Comparison of ENCODE assay signal across 19 cellular contexts in genomic region chr6:28983838-28984237, GRCh38. TPM values are rescaled to one million over a fixed set of nuclear protein-coding genes. Genes with fewer than 3 reads are reported as not detected.
DNase-seq lines count a peak whose midpoint lies in the region; ATAC-seq and TF ChIP-seq lines count a peak whose summit lies in the region.
"Had no signal": no experiment of that assay in that cellular context is flagged by ENCODE, and none has a peak within 500 bp of the region (broad histone marks: within the 10 kb centered on the region; RNA-seq: fewer than 3 reads in every experiment).

No MANE protein-coding gene starts in this region.

- H3K4me3 Mint-ChIP-seq in activated naive CD4-positive, alpha-beta T cell treated with anti-CD3 and anti-CD28 coated beads, Interleukin-2, amount 50 U/mL, for 24 hours = peak overlapping the region; percentile 42
- H3K4me3 Mint-ChIP-seq in type B pancreatic cell = peak overlapping the region; percentile 92

- H3K27ac Mint-ChIP-seq in activated naive CD4-positive, alpha-beta T cell treated with anti-CD3 and anti-CD28 coated beads, Interleukin-2, amount 50 U/mL, for 24 hours = peak overlapping the region; percentile 72
- H3K27ac Mint-ChIP-seq in activated naive CD4-positive, alpha-beta T cell treated with anti-CD3 and anti-CD28 coated beads, Interleukin-2, amount 50 U/mL, for 72 hours = no peak overlapping the region
- H3K27ac Mint-ChIP-seq in type B pancreatic cell = peak overlapping the region; percentile 94
- H3K27ac Mint-ChIP-seq: activated CD8-positive, alpha-beta memory T cell treated with anti-CD3 and anti-CD28 coated beads, Interleukin-2, amount 10 ng/mL, durations not matched to agents 7 days and 5 days had no signal

- H3K36me3 Mint-ChIP-seq in activated naive CD4-positive, alpha-beta T cell treated with anti-CD3 and anti-CD28 coated beads, Interleukin-2, amount 50 U/mL, for 24 hours = peaks cover 4% of the 10 kb centered on the region
- peaks cover 0 to 9% of the 10 kb centered on the region in 2 donors for H3K36me3 Mint-ChIP-seq in activated naive CD4-positive, alpha-beta T cell treated with anti-CD3 and anti-CD28 coated beads, Interleukin-2, amount 50 U/mL, for 72 hours
- H3K36me3 Mint-ChIP-seq in type B pancreatic cell = peaks cover 19% of the 10 kb centered on the region

- no peak for TF ChIP-seq EP300 in transverse colon (IDR thresholded peaks at IDR 0.05; ENCODE audit: low read depth)
- no peak for TF ChIP-seq EP300 in suprapubic skin (IDR thresholded peaks at IDR 0.05)

- CTCF ChIA-PET in Panc1 (lab: Charles Lee) = interaction anchor here (0.6 to 0.7 kb wide), 3 partner anchors 26 to 321 kb away, joined by 8 to 13 read pairs (median 8); partner anchors contain the start of gene TRIM27

- H3K27me3 Mint-ChIP-seq in activated naive CD4-positive, alpha-beta T cell treated with anti-CD3 and anti-CD28 coated beads, Interleukin-2, amount 50 U/mL, for 24 hours = peaks cover 13% of the 10 kb centered on the region
- H3K27me3 Mint-ChIP-seq in type B pancreatic cell = peaks cover 20% of the 10 kb centered on the region

- POLR2A ChIA-PET in Panc1 (lab: Charles Lee) = no interaction called here

- TF ChIP-seq CTCF in Panc1 (IDR thresholded peaks at IDR 0.05) = no peak
- no peak for TF ChIP-seq CTCF in type B pancreatic cell (conservative IDR thresholded peaks at IDR 0.05)
- no peak for TF ChIP-seq CTCF in transverse colon (IDR thresholded peaks at IDR 0.05)
- no peak for TF ChIP-seq CTCF in suprapubic skin (IDR thresholded peaks at IDR 0.05)

- no peak for ATAC-seq in activated naive CD4-positive, alpha-beta T cell treated with anti-CD3 and anti-CD28 coated beads, Interleukin-2, amount 50 U/mL, for 72 hours
- ATAC-seq in Panc1 = no peak
- ATAC-seq: activated CD8-positive, alpha-beta memory T cell treated with anti-CD3 and anti-CD28 coated beads, Interleukin-2, amount 10 ng/mL, durations not matched to agents 7 days and 5 days; left lobe of liver; upper lobe of right lung had no signal

- intact Hi-C loops in Panc1 (cut with micrococcal nuclease; ENCODE audit: unreplicated experiment) (loop anchor here (2.0 to 10.0 kb wide), 3 partner anchors 43 to 147 kb away; no protein-coding TSS in a partner anchor), transverse colon (cut with DNase I; ENCODE audit: low total_unique reads) (loop anchor here (5.0 to 10.0 kb wide), 2 partner anchors 42 to 1799 kb away; no protein-coding TSS in a partner anchor)

- H3K27me3 ChIP-seq in Panc1 (ENCODE audit: control insufficient read depth, insufficient read depth, low read length) = no peaks in the 10 kb centered on the region
- peaks cover 10% of the 10 kb centered on the region for H3K27me3 ChIP-seq in transverse colon
- peaks cover 7% of the 10 kb centered on the region for H3K27me3 ChIP-seq in suprapubic skin
- H3K27me3 ChIP-seq: brain microvascular endothelial cell, Peyer's patch, upper lobe of right lung had no signal

- DNase-seq in activated naive CD4-positive, alpha-beta T cell treated with anti-CD3 and anti-CD28 coated beads, Interleukin-2, amount 50 U/mL, for 72 hours (ENCODE audit: low spot score in 2 of 2) = no peak
- DNase-seq in Panc1 (ENCODE audit: low read depth, low spot score) (no peak), epithelial cell of prostate (ENCODE audit: low read depth, low spot score) (no peak), type B pancreatic cell (ENCODE audit: extremely low spot score, unreplicated experiment) (no peak), transverse colon (no peak), NOMO-1 treated with DMSO at 0.1 percent for 48 hours (lab: John Stamatoyannopoulos, UW; ENCODE audit: unreplicated experiment) (no peak), suprapubic skin (ENCODE audit: low spot score in 2 of 2) (no peak)
- DNase-seq: activated CD8-positive, alpha-beta memory T cell treated with anti-CD3 and anti-CD28 coated beads, Interleukin-2, amount 10 ng/mL, durations not matched to agents 7 days and 5 days; activated naive CD4-positive, alpha-beta T cell; brain microvascular endothelial cell; COR-L47; NCI-H1436 treated with DMSO at 0.1 percent for 48 hours; Peyer's patch; spleen; stimulated activated naive CD4-positive, alpha-beta T cell; upper lobe of right lung had no signal

- H3K4me1 ChIP-seq in Panc1 (ENCODE audit: control insufficient read depth, insufficient read depth, low read length) = peaks cover 31% of the 10 kb centered on the region
- H3K4me1 ChIP-seq in transverse colon = peaks cover 0 to 29% (median 13%) of the 10 kb centered on the region in 4 donors
- peaks cover 25% of the 10 kb centered on the region for H3K4me1 ChIP-seq in suprapubic skin
- H3K4me1 ChIP-seq: prostate gland, upper lobe of right lung had no signal

- H3K27ac ChIP-seq in Panc1 (ENCODE audit: low read length) (peak overlapping the region; percentile 91), epithelial cell of prostate (peak overlapping the region; percentile 92), transverse colon (peak overlapping the region in 1 of 4 donors; percentile 88), suprapubic skin (no peak overlapping the region)
- H3K27ac ChIP-seq: brain microvascular endothelial cell had no signal

- H3K4me1 Mint-ChIP-seq in activated naive CD4-positive, alpha-beta T cell treated with anti-CD3 and anti-CD28 coated beads, Interleukin-2, amount 50 U/mL, for 24 hours = peaks cover 69% of the 10 kb centered on the region
- peaks cover 50% of the 10 kb centered on the region for H3K4me1 Mint-ChIP-seq in type B pancreatic cell (ENCODE audit: unreplicated experiment)

- H3K9me3 ChIP-seq in Panc1 (ENCODE audit: control insufficient read depth, insufficient read depth, low read depth, low read length) (no peaks in the 10 kb centered on the region), transverse colon (no peaks in the 10 kb centered on the region), suprapubic skin (no peaks in the 10 kb centered on the region)
- H3K9me3 ChIP-seq: Peyer's patch, prostate gland, upper lobe of right lung had no signal

- no peaks in the 10 kb centered on the region for H3K9me3 Mint-ChIP-seq in activated naive CD4-positive, alpha-beta T cell treated with anti-CD3 and anti-CD28 coated beads, Interleukin-2, amount 50 U/mL, for 24 hours
- no peaks in the 10 kb centered on the region for H3K9me3 Mint-ChIP-seq in activated naive CD4-positive, alpha-beta T cell treated with anti-CD3 and anti-CD28 coated beads, Interleukin-2, amount 50 U/mL, for 72 hours
- H3K9me3 Mint-ChIP-seq in type B pancreatic cell = peaks cover 17% of the 10 kb centered on the region

- BruUV-seq in Panc1 (replicated peaks; lab: Mats Ljungman, UMichigan) = no TSS peak

- no peak for TF ChIP-seq POLR2A in transverse colon (IDR thresholded peaks at IDR 0.05)
- no peak for TF ChIP-seq POLR2A in suprapubic skin (IDR thresholded peaks at IDR 0.05)

- in situ Hi-C loops in Panc1 (cut with HindIII; ENCODE audit: low pct_unique_long_range_greater_than_20kb, low sequenced_read_pairs) (no loop called here), transverse colon (cut with MboI; ENCODE audit: low pct_ligation_motif_present in 1 of 4, low pct_unique_long_range_greater_than_20kb in 1 of 4, low sequenced_read_pairs in 3 of 4) (loop anchor here in 1 of 4 donors (5.0 to 10.0 kb wide), 2 partner anchors 37 to 119 kb away; no protein-coding TSS in a partner anchor)

- no peaks in the 10 kb centered on the region for H3K36me3 ChIP-seq in Panc1 (ENCODE audit: control insufficient read depth, insufficient read depth, low read length)
- H3K36me3 ChIP-seq in transverse colon = no peaks in the 10 kb centered on the region
- H3K36me3 ChIP-seq in suprapubic skin = no peaks in the 10 kb centered on the region
- H3K36me3 ChIP-seq: brain microvascular endothelial cell, Peyer's patch, prostate gland, spleen, upper lobe of right lung had no signal

- peak overlapping the region; percentile 88 to 95 for H3K4me3 ChIP-seq in Panc1 (ENCODE audit: low read depth in 2 of 2, low read length in 2 of 2)
- no peak overlapping the region for H3K4me3 ChIP-seq in transverse colon
- H3K4me3 ChIP-seq in suprapubic skin = no peak overlapping the region

- 71 to 77% methylated on average over 5 of the region's 5 CpGs for WGBS in transverse colon (ENCODE audit: low coverage in 1 of 2), 2 donors
- WGBS in suprapubic skin = 65% methylated on average over 5 of the region's 5 CpGs

RNA-seq across cellular contexts. Expression of gene ZNF311, which starts 21.3 kb away (rescaled TPM):
- total RNA-seq in activated naive CD4-positive, alpha-beta T cell treated with anti-CD3 and anti-CD28 coated beads, Interleukin-2, amount 50 U/mL, for 72 hours = under 1 TPM; 0.16 to 0.53 TPM
- total RNA-seq in Panc1 (2021; ENCODE audit: unreplicated experiment) (0.39 TPM), type B pancreatic cell (ENCODE audit: low replicate concordance) (0.68 and 2.2 TPM in 2 replicates), transverse colon (1 to 10 TPM in 2 of 4 donors, not detected in 2; 1.1 to 1.9 TPM), suprapubic skin (1 to 10 TPM in 1 of 4 donors, under 1 TPM in 3; 0.15 to 1.9 (median 0.57) TPM)
- 0.29 TPM for polyA plus RNA-seq in Panc1 (2012; ENCODE audit: insufficient read length)

Comparison
In these comparisons a context has a peak if more than half of its experiments do, and no peak if none do; other contexts are left out.
1. H3K27ac Mint-ChIP-seq: peak in activated naive CD4-positive, alpha-beta T cell treated with anti-CD3 and anti-CD28 coated beads, Interleukin-2, amount 50 U/mL, for 24 hours (single experiment) and type B pancreatic cell (single experiment); none in activated naive CD4-positive, alpha-beta T cell treated with anti-CD3 and anti-CD28 coated beads, Interleukin-2, amount 50 U/mL, for 72 hours (0 of 2).
2. H3K4me3 ChIP-seq: peak in Panc1 (2 of 2); none in transverse colon (0 of 4) and suprapubic skin (single experiment).